ENCODE assay signal across 8 cellular contexts in genomic region chr13:39601636-39602035, GRCh38. TPM values are rescaled to one million over a fixed set of nuclear protein-coding genes. Genes with fewer than 3 reads are reported as not detected.
DNase-seq lines count a peak whose midpoint lies in the region; ATAC-seq and TF ChIP-seq lines count a peak whose summit lies in the region.
"Had no signal": no experiment of that assay in that cellular context is flagged by ENCODE, and none has a peak within 500 bp of the region (broad histone marks: within the 10 kb centered on the region; RNA-seq: fewer than 3 reads in every experiment).

No MANE protein-coding gene starts in this region.

- H3F3A ChIP-seq in GM23338 (replicated peaks; ENCODE audit: low read depth), result no peaks in the 10 kb centered on the region

- H3K27me3 Mint-ChIP-seq in GM23338 (ENCODE audit: insufficient read depth, low read depth, poor library complexity) (peaks cover 24% of the 10 kb centered on the region), T-helper 17 cell (peaks cover 39% of the 10 kb centered on the region)

- H3K36me3 Mint-ChIP-seq in GM23338 (ENCODE audit: low read depth) (no peaks in the 10 kb centered on the region; the same call in 2 of the 3 replicates), T-helper 17 cell (ENCODE audit: low read depth) (no peaks in the 10 kb centered on the region)

- H3K4me3 Mint-ChIP-seq in GM23338 (peak overlapping the region; percentile 91), T-helper 17 cell (peak overlapping the region; percentile 83)

- peak overlapping the region; percentile 91 for H3K4me3 ChIP-seq in GM23338
- H3K4me3 ChIP-seq in fibroblast of villous mesenchyme (ENCODE audit: low read depth, low read length), result peak overlapping the region; percentile 84
- H3K4me3 ChIP-seq in skeletal muscle tissue (ENCODE audit: low read length in 3 of 3), result peak overlapping the region; percentile 79 to 87 (median 79)

- H3K27ac ChIP-seq in GM23338 (ENCODE audit: low read depth) (no peak overlapping the region), skeletal muscle tissue (ENCODE audit: low read depth, low read length) (no peak overlapping the region)

- H4K20me1 ChIP-seq in GM23338 (replicated peaks; ENCODE audit: insufficient read depth), result no peaks in the 10 kb centered on the region

- no peaks in the 10 kb centered on the region; the same call in 1 of the 2 replicates for H3K79me2 ChIP-seq in GM23338 (replicated peaks; ENCODE audit: insufficient read depth)

- no peak overlapping the region for H3K9ac ChIP-seq in skeletal muscle tissue (ENCODE audit: low read depth in 1 of 3, low read length in 3 of 3)

- H3K27me3 ChIP-seq in GM23338 (ENCODE audit: insufficient read depth), result peaks cover 45% of the 10 kb centered on the region
- H3K27me3 ChIP-seq in skeletal muscle tissue (ENCODE audit: control insufficient read depth in 3 of 3, insufficient read depth in 3 of 3, low read length in 3 of 3), result peaks cover 0 to 4% (median 3%) of the 10 kb centered on the region in 3 donors

- H3K4me1 ChIP-seq in GM23338 (ENCODE audit: insufficient read depth) (peaks cover 12% of the 10 kb centered on the region), skeletal muscle tissue (ENCODE audit: control insufficient read depth in 3 of 3, insufficient read depth in 3 of 3, low read length in 3 of 3) (peaks cover 3 to 19% (median 8%) of the 10 kb centered on the region in 3 donors)

- H3K36me3 ChIP-seq in GM23338 (ENCODE audit: insufficient read depth) (no peaks in the 10 kb centered on the region), skeletal muscle tissue (ENCODE audit: control insufficient read depth in 3 of 3, insufficient read depth in 3 of 3, low read length in 3 of 3) (no peaks in the 10 kb centered on the region)

- TF ChIP-seq CTCF in GM23338 (conservative IDR thresholded peaks at IDR 0.05; ENCODE audit: low read depth in 2 of 2) (no peak), fibroblast of villous mesenchyme (IDR thresholded peaks at IDR 0.05; ENCODE audit: insufficient read depth, low read depth, low read length) (no peak)

- H3K9me3 ChIP-seq in T-helper 17 cell (ENCODE audit: control insufficient read depth, low read length, poor library complexity, severe bottlenecking) (no peaks in the 10 kb centered on the region), skeletal muscle tissue (ENCODE audit: control insufficient read depth in 3 of 3, low read length in 3 of 3) (no peaks in the 10 kb centered on the region)

- H3K4me1 Mint-ChIP-seq in GM23338 (peaks cover 17% of the 10 kb centered on the region), T-helper 17 cell (peaks cover 11% of the 10 kb centered on the region)

- H3K4me2 ChIP-seq in GM23338, result peak overlapping the region; percentile 97

- DNase-seq in GM23338 (ENCODE audit: low spot score), result no peak
- no peak for DNase-seq in T-helper 17 cell
- DNase-seq in fibroblast of villous mesenchyme (ENCODE audit: low read depth), result no peak
- DNase-seq in stimulated activated CD4-positive, alpha-beta T cell treated with anti-CD3 and anti-CD28 coated beads, Interleukin-2, amount 100 ng/mL, for 48 hours, result no peak
- DNase-seq in epidermal melanocyte (ENCODE audit: insufficient read length, low spot score), result no peak
- DNase-seq: stimulated activated CD4-positive, alpha-beta T cell treated with anti-CD3 and anti-CD28 coated beads, Interleukin-4, amount 100 ng/mL, for 4 hours had no signal

- no peaks in the 10 kb centered on the region; the same call in 2 of the 3 replicates for H3K9me3 Mint-ChIP-seq in GM23338

- no peaks in the 10 kb centered on the region for H3K9me2 ChIP-seq in GM23338 (ENCODE audit: insufficient read depth)

- H3K27ac Mint-ChIP-seq in GM23338, result no peak overlapping the region
- H3K27ac Mint-ChIP-seq in T-helper 17 cell, result no peak overlapping the region

- ATAC-seq in GM23338, result no peak
- ATAC-seq in T-helper 17 cell, result no peak
- ATAC-seq in GM18517 (IDR thresholded peaks at IDR 0.05; ENCODE audit: unreplicated experiment), result no peak

- H2AFZ ChIP-seq in GM23338, result peak overlapping the region; percentile 98; the same call in 1 of the 2 replicates

TF ChIP-seq in GM23338, 12 proteins besides CTCF, POLR2A, EP300 and RAD21 (continues in another document):
- TF ChIP-seq POLR2AphosphoS5 (IDR thresholded peaks at IDR 0.05; ENCODE audit: low read depth) (no peak), ZNF114 (CRISPR knock-in tag; IDR thresholded peaks at IDR 0.05) (no peak), ETS1 (IDR thresholded peaks at IDR 0.05) (no peak), EZH2phosphoT487 (IDR thresholded peaks at IDR 0.05; ENCODE audit: unreplicated experiment) (no peak), ZNF462 (CRISPR knock-in tag; IDR thresholded peaks at IDR 0.05) (no peak), NANOG (IDR thresholded peaks at IDR 0.05; ENCODE audit: borderline replicate concordance) (no peak), CREB1 (CRISPR knock-in tag; IDR thresholded peaks at IDR 0.05; ENCODE audit: low read depth) (no peak), ZNF331 (CRISPR knock-in tag; IDR thresholded peaks at IDR 0.05; ENCODE audit: low read depth) (no peak)

RNA-seq across cellular contexts. Expression of gene LHFPL6, which starts 1.4 kb away (rescaled TPM):
- 5.2 and 9.5 TPM in 2 replicates for total RNA-seq in GM23338 (2014; rRNA removed; shearing (Covaris generic))
- polyA plus RNA-seq in GM23338 (2016; fragmentation: Nextera tagmentation; extraction: Ambion mirVana), result 7.1 and 7.8 TPM in 2 replicates
- under 1 TPM in 1 of 2 donors, not detected in 1; 0.50 TPM for total RNA-seq in T-helper 17 cell
- total RNA-seq in fibroblast of villous mesenchyme, result 44.8 and 57.9 TPM in 2 replicates
- total RNA-seq in skeletal muscle tissue, result 32.4 TPM

RNA-seq across cellular contexts. Expression of gene COG6, which starts 53.8 kb away (rescaled TPM):
- total RNA-seq in GM23338 (2014; rRNA removed; shearing (Covaris generic)), result 21.8 and 23.6 TPM in 2 replicates
- polyA plus RNA-seq in GM23338 (2016; fragmentation: Nextera tagmentation; extraction: Ambion mirVana), result 5.9 and 10.0 TPM in 2 replicates
- 10 to 100 TPM; 20.2 to 25.7 TPM for total RNA-seq in T-helper 17 cell
- 44.8 and 67.4 TPM in 2 replicates for total RNA-seq in fibroblast of villous mesenchyme
- 24.0 TPM for total RNA-seq in skeletal muscle tissue
